Comparison of ENCODE assay signal across 1 cellular context in genomic region chr4:165367040-165367439, GRCh38.
TF ChIP-seq lines count a peak whose summit lies in the region.

No MANE protein-coding gene starts in this region.

TF ChIP-seq in HepG2, 621 proteins besides CTCF, POLR2A, EP300 and RAD21 (continued from another document and continues in another):
- TF ChIP-seq, protein P1, sequence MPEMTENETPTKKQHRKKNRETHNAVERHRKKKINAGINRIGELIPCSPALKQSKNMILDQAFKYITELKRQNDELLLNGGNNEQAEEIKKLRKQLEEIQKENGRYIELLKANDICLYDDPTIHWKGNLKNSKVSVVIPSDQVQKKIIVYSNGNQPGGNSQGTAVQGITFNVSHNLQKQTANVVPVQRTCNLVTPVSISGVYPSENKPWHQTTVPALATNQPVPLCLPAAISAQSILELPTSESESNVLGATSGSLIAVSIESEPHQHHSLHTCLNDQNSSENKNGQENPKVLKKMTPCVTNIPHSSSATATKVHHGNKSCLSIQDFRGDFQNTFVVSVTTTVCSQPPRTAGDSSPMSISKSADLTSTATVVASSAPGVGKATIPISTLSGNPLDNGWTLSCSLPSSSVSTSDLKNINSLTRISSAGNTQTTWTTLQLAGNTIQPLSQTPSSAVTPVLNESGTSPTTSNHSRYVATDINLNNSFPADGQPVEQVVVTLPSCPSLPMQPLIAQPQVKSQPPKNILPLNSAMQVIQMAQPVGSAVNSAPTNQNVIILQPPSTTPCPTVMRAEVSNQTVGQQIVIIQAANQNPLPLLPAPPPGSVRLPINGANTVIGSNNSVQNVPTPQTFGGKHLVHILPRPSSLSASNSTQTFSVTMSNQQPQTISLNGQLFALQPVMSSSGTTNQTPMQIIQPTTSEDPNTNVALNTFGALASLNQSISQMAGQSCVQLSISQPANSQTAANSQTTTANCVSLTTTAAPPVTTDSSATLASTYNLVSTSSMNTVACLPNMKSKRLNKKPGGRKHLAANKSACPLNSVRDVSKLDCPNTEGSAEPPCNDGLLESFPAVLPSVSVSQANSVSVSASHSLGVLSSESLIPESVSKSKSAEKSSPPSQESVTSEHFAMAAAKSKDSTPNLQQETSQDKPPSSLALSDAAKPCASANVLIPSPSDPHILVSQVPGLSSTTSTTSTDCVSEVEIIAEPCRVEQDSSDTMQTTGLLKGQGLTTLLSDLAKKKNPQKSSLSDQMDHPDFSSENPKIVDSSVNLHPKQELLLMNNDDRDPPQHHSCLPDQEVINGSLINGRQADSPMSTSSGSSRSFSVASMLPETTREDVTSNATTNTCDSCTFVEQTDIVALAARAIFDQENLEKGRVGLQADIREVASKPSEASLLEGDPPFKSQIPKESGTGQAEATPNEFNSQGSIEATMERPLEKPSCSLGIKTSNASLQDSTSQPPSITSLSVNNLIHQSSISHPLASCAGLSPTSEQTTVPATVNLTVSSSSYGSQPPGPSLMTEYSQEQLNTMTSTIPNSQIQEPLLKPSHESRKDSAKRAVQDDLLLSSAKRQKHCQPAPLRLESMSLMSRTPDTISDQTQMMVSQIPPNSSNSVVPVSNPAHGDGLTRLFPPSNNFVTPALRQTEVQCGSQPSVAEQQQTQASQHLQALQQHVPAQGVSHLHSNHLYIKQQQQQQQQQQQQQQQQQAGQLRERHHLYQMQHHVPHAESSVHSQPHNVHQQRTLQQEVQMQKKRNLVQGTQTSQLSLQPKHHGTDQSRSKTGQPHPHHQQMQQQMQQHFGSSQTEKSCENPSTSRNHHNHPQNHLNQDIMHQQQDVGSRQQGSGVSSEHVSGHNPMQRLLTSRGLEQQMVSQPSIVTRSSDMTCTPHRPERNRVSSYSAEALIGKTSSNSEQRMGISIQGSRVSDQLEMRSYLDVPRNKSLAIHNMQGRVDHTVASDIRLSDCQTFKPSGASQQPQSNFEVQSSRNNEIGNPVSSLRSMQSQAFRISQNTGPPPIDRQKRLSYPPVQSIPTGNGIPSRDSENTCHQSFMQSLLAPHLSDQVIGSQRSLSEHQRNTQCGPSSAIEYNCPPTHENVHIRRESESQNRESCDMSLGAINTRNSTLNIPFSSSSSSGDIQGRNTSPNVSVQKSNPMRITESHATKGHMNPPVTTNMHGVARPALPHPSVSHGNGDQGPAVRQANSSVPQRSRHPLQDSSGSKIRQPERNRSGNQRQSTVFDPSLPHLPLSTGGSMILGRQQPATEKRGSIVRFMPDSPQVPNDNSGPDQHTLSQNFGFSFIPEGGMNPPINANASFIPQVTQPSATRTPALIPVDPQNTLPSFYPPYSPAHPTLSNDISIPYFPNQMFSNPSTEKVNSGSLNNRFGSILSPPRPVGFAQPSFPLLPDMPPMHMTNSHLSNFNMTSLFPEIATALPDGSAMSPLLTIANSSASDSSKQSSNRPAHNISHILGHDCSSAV (CRISPR knock-in tag; IDR thresholded peaks at IDR 0.05; ENCODE audit: borderline replicate concordance): no peak
- TF ChIP-seq ZNF407 (CRISPR knock-in tag; IDR thresholded peaks at IDR 0.05; ENCODE audit: not compliant biosample characterization): no peak
- no peak for TF ChIP-seq KLF13 (CRISPR knock-in tag; IDR thresholded peaks at IDR 0.05)
- TF ChIP-seq MED1 (CRISPR knock-in tag; IDR thresholded peaks at IDR 0.05): peak; percentile 94
- TF ChIP-seq ZNF788 (CRISPR knock-in tag; IDR thresholded peaks at IDR 0.05; ENCODE audit: borderline replicate concordance): no peak
- TF ChIP-seq, protein P2, sequence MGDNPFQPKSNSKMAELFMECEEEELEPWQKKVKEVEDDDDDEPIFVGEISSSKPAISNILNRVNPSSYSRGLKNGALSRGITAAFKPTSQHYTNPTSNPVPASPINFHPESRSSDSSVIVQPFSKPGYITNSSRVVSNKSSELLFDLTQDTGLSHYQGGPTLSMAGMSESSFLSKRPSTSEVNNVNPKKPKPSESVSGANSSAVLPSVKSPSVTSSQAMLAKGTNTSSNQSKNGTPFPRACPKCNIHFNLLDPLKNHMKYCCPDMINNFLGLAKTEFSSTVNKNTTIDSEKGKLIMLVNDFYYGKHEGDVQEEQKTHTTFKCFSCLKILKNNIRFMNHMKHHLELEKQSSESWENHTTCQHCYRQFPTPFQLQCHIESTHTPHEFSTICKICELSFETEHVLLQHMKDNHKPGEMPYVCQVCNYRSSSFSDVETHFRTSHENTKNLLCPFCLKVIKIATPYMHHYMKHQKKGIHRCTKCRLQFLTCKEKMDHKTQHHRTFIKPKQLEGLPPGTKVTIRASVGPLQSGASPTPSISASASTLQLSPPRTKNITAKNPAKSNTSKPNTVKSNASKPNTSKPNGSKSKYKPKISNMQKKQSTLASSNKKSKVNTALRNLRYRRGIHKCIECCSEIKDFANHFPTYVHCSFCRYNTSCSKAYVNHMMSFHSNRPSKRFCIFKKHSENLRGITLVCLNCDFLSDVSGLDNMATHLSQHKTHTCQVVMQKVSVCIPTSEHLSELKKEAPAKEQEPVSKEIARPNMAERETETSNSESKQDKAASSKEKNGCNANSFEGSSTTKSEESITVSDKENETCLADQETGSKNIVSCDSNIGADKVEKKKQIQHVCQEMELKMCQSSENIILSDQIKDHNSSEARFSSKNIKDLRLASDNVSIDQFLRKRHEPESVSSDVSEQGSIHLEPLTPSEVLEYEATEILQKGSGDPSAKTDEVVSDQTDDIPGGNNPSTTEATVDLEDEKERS (CRISPR knock-in tag; IDR thresholded peaks at IDR 0.05): peak; percentile 60; the same call in 1 of the 2 replicates
- TF ChIP-seq ZNF317 (CRISPR knock-in tag; IDR thresholded peaks at IDR 0.05): no peak
- no peak for TF ChIP-seq ZNF335 (CRISPR knock-in tag; IDR thresholded peaks at IDR 0.05)
- TF ChIP-seq ZNF782 (CRISPR knock-in tag; IDR thresholded peaks at IDR 0.05; ENCODE audit: borderline replicate concordance): no peak
- peak; percentile 74; the same call in 1 of the 2 replicates for TF ChIP-seq KDM4B (CRISPR knock-in tag; IDR thresholded peaks at IDR 0.05)
- TF ChIP-seq, protein P3, sequence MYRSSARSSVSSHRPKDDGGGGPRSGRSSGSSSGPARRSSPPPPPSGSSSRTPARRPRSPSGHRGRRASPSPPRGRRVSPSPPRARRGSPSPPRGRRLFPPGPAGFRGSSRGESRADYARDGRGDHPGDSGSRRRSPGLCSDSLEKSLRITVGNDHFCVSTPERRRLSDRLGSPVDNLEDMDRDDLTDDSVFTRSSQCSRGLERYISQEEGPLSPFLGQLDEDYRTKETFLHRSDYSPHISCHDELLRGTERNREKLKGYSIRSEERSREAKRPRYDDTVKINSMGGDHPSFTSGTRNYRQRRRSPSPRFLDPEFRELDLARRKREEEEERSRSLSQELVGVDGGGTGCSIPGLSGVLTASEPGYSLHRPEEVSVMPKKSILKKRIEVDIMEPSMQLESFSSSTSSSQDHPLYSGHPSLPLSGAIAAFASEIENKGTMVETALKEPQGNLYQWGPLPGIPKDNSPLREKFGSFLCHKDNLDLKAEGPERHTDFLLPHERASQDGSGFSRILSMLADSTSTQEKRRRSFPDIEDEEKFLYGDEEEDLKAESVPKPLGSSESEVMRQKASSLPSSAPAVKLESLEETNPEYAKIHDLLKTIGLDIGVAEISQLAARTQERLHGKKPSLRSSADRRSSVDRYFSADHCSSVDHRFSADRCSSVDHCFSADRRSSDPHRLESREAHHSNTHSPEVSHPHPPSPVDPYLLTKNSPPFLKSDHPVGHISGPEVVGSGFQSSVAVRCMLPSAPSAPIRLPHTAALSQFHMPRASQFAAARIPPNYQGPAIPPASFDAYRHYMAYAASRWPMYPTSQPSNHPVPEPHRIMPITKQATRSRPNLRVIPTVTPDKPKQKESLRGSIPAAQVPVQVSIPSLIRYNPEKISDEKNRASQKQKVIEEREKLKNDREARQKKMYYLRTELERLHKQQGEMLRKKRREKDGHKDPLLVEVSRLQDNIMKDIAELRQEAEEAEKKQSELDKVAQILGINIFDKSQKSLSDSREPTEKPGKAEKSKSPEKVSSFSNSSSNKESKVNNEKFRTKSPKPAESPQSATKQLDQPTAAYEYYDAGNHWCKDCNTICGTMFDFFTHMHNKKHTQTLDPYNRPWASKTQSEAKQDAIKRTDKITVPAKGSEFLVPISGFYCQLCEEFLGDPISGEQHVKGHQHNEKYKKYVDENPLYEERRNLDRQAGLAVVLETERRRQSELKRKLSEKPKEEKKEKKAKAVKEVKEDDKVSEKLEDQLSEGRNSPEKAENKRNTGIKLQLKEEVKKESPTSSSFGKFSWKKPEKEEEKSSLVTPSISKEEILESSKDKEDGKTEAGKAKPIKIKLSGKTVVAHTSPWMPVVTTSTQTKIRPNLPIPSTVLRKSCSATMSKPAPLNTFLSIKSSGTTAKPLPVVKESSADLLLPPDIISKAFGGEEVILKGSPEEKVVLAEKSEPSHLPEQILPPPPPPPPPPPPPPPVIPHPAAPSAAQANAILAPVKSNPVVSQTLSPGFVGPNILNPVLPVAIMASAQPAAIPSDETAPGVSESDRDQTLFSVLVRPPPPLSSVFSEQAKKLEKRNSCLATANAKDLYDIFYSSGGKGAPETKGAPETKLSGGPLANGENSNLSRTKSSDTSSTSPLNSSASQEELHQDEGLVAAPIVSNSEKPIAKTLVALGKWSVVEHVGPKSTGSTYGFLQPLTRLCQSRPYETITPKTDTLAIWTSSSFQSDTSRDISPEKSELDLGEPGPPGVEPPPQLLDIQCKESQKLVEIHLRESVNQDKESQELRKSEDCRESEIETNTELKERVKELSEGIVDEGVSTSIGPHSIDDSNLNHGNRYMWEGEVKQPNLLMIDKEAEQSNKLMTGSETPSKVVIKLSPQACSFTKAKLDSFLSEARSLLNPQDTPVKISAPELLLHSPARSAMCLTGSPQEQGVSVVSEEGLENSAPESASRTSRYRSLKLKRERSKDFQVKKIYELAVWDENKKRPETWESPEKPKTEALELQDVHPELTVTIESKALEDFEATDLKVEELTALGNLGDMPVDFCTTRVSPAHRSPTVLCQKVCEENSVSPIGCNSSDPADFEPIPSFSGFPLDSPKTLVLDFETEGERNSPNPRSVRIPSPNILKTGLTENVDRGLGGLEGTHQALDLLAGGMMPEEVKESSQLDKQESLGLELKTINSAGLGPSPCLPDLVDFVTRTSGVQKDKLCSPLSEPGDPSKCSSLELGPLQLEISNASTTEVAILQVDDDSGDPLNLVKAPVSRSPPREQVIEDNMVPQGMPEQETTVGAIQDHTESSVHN (CRISPR knock-in tag; IDR thresholded peaks at IDR 0.05): no peak
- peak; percentile 54; the same call in 1 of the 2 replicates for TF ChIP-seq MYC (CRISPR knock-in tag; IDR thresholded peaks at IDR 0.05; ENCODE audit: borderline replicate concordance)
- no peak for TF ChIP-seq ZNF496 (CRISPR knock-in tag; IDR thresholded peaks at IDR 0.05; ENCODE audit: insufficient replicate concordance)
- no peak for TF ChIP-seq ZMYM3 (CRISPR knock-in tag; IDR thresholded peaks at IDR 0.05)
- TF ChIP-seq HOXA9 (CRISPR knock-in tag; IDR thresholded peaks at IDR 0.05; ENCODE audit: borderline replicate concordance): no peak
- peak; percentile 73 for TF ChIP-seq NR2F2 (IDR thresholded peaks at IDR 0.05; ENCODE audit: borderline replicate concordance, low read depth)
- TF ChIP-seq RBM22 (optimal IDR thresholded peaks at IDR 0.05; ENCODE audit: low read length): no peak
- no peak for TF ChIP-seq ASH2L (IDR thresholded peaks at IDR 0.05; ENCODE audit: insufficient read length, low read depth, low read length)
- TF ChIP-seq TEAD2 (CRISPR knock-in tag; IDR thresholded peaks at IDR 0.05): no peak
